ENCODE assay signal across 17 cellular contexts in genomic region chr9:27714388-27714787, GRCh38.
A peak's percentile ranks its signal among the peaks of the same experiment; 100 is the strongest.
DNase-seq lines count a peak whose midpoint lies in the region; ATAC-seq and TF ChIP-seq lines count a peak whose summit lies in the region.
"Had no signal": no experiment of that assay in that cellular context is flagged by ENCODE, and none has a peak within 500 bp of the region (broad histone marks: within the 10 kb centered on the region; RNA-seq: fewer than 3 reads in every experiment).

No MANE protein-coding gene starts in this region.

- DNase-seq in D341Med (ENCODE audit: low spot score): peak; percentile 45
- DNase-seq in HT-29 (ENCODE audit: low spot score): peak; percentile 7
- DNase-seq in iPS-NIHi11 (ENCODE audit: low spot score): peak; percentile 21
- no peak for DNase-seq in stimulated activated CD4-positive, alpha-beta T cell treated with anti-CD3 and anti-CD28 coated beads, Interleukin-15, amount 100 ng/mL, for 24 hours
- no peak for DNase-seq in stimulated activated CD4-positive, alpha-beta T cell treated with anti-CD3 and anti-CD28 coated beads, Interleukin-2, amount 100 ng/mL, for 48 hours
- DNase-seq: activated CD4-positive, alpha-beta T cell treated with anti-CD3 and anti-CD28 coated beads, Interleukin-2, amount 50 U/mL, for 48 hours; activated T-cell treated with anti-CD3 and anti-CD28 coated beads, Interleukin-2, amount 50 U/mL, for 1 hour; DMS79 treated with DMSO at 0.1 percent for 48 hours; effector CD8-positive, alpha-beta T cell; left lung; NCI-H2081; ovary; thyroid gland had no signal

- peak; percentile 74 for ATAC-seq in SK-N-SH treated with all-trans-retinoic acid at 6 μM for 48 hours
- ATAC-seq in GM19023 (IDR thresholded peaks at IDR 0.05; ENCODE audit: unreplicated experiment): no peak
- no peak for ATAC-seq in GM21423 (IDR thresholded peaks at IDR 0.05; ENCODE audit: unreplicated experiment)
- ATAC-seq: left lung; stimulated activated memory B cell treated with anti-CD40 and anti-IgM and Interleukin-4, amounts not matched to agents 10 μg/mL and 1 μg/mL and 100 μg/mL, for 72 hours had no signal

TF ChIP-seq in SK-N-SH treated with all-trans-retinoic acid at 6 μM for 48 hours, 23 proteins besides CTCF, POLR2A, EP300 and RAD21:
- TF ChIP-seq, protein P1, sequence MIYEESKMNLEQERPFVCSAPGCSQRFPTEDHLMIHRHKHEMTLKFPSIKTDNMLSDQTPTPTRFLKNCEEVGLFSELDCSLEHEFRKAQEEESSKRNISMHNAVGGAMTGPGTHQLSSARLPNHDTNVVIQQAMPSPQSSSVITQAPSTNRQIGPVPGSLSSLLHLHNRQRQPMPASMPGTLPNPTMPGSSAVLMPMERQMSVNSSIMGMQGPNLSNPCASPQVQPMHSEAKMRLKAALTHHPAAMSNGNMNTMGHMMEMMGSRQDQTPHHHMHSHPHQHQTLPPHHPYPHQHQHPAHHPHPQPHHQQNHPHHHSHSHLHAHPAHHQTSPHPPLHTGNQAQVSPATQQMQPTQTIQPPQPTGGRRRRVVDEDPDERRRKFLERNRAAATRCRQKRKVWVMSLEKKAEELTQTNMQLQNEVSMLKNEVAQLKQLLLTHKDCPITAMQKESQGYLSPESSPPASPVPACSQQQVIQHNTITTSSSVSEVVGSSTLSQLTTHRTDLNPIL (CRISPR knock-in tag; IDR thresholded peaks at IDR 0.05; ENCODE audit: low read depth): no peak
- TF ChIP-seq SNAI2 (CRISPR knock-in tag; IDR thresholded peaks at IDR 0.05) (no peak), ZFP30 (CRISPR knock-in tag; IDR thresholded peaks at IDR 0.05) (no peak), ZC3H10 (CRISPR knock-in tag; IDR thresholded peaks at IDR 0.05) (no peak), CSDC2 (CRISPR knock-in tag; IDR thresholded peaks at IDR 0.05) (no peak), ZNF70 (CRISPR knock-in tag; IDR thresholded peaks at IDR 0.05) (no peak), ZNF565 (CRISPR knock-in tag; conservative IDR thresholded peaks at IDR 0.05; ENCODE audit: low read depth) (no peak), ARNTL (CRISPR knock-in tag; IDR thresholded peaks at IDR 0.05; ENCODE audit: borderline replicate concordance, low read depth) (no peak), BACH2 (CRISPR knock-in tag; IDR thresholded peaks at IDR 0.05; ENCODE audit: borderline replicate concordance) (no peak), PPARA (CRISPR knock-in tag; IDR thresholded peaks at IDR 0.05; ENCODE audit: borderline replicate concordance) (no peak), RARB (CRISPR knock-in tag; IDR thresholded peaks at IDR 0.05) (no peak), TOX (CRISPR knock-in tag; IDR thresholded peaks at IDR 0.05; ENCODE audit: borderline replicate concordance) (no peak), ESRRG (CRISPR knock-in tag; IDR thresholded peaks at IDR 0.05) (no peak)
- TF ChIP-seq, protein P2, sequence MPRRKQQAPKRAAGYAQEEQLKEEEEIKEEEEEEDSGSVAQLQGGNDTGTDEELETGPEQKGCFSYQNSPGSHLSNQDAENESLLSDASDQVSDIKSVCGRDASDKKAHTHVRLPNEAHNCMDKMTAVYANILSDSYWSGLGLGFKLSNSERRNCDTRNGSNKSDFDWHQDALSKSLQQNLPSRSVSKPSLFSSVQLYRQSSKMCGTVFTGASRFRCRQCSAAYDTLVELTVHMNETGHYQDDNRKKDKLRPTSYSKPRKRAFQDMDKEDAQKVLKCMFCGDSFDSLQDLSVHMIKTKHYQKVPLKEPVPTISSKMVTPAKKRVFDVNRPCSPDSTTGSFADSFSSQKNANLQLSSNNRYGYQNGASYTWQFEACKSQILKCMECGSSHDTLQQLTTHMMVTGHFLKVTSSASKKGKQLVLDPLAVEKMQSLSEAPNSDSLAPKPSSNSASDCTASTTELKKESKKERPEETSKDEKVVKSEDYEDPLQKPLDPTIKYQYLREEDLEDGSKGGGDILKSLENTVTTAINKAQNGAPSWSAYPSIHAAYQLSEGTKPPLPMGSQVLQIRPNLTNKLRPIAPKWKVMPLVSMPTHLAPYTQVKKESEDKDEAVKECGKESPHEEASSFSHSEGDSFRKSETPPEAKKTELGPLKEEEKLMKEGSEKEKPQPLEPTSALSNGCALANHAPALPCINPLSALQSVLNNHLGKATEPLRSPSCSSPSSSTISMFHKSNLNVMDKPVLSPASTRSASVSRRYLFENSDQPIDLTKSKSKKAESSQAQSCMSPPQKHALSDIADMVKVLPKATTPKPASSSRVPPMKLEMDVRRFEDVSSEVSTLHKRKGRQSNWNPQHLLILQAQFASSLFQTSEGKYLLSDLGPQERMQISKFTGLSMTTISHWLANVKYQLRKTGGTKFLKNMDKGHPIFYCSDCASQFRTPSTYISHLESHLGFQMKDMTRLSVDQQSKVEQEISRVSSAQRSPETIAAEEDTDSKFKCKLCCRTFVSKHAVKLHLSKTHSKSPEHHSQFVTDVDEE (CRISPR knock-in tag; IDR thresholded peaks at IDR 0.05): no peak
- TF ChIP-seq, protein P3, sequence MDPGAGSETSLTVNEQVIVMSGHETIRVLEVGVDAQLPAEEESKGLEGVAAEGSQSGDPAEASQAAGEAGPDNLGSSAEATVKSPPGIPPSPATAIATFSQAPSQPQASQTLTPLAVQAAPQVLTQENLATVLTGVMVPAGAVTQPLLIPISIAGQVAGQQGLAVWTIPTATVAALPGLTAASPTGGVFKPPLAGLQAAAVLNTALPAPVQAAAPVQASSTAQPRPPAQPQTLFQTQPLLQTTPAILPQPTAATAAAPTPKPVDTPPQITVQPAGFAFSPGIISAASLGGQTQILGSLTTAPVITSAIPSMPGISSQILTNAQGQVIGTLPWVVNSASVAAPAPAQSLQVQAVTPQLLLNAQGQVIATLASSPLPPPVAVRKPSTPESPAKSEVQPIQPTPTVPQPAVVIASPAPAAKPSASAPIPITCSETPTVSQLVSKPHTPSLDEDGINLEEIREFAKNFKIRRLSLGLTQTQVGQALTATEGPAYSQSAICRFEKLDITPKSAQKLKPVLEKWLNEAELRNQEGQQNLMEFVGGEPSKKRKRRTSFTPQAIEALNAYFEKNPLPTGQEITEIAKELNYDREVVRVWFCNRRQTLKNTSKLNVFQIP (CRISPR knock-in tag; IDR thresholded peaks at IDR 0.05; ENCODE audit: borderline replicate concordance, low read depth): no peak
TF ChIP-seq in SK-N-SH treated with all-trans-retinoic acid at 6 μM for 48 hours: peak in this region for 0.

Comparison
In these comparisons a context has a peak if more than half of its experiments do, and no peak if none do; other contexts are left out.
1. DNase-seq: peak in D341Med (single experiment), HT-29 (single experiment) and iPS-NIHi11 (single experiment); none in stimulated activated CD4-positive, alpha-beta T cell treated with anti-CD3 and anti-CD28 coated beads, Interleukin-15, amount 100 ng/mL, for 24 hours (single experiment) and stimulated activated CD4-positive, alpha-beta T cell treated with anti-CD3 and anti-CD28 coated beads, Interleukin-2, amount 100 ng/mL, for 48 hours (0 of 2).